Comparison of ENCODE assay signal across 22 cellular contexts in genomic region chr14:62667515-62667914, GRCh38.
A peak's percentile ranks its signal among the peaks of the same experiment; 100 is the strongest.
DNase-seq lines count a peak whose midpoint lies in the region; FAIRE-seq and TF ChIP-seq lines count a peak whose summit lies in the region.
"Had no signal": no experiment of that assay in that cellular context is flagged by ENCODE, and none has a peak within 500 bp of the region (broad histone marks: within the 10 kb centered on the region; RNA-seq: fewer than 3 reads in every experiment).

No MANE protein-coding gene starts in this region.

- H3K36me3 ChIP-seq in BE2C: no peaks in the 10 kb centered on the region

- no peaks in the 10 kb centered on the region for H3K9me3 Mint-ChIP-seq in activated naive CD8-positive, alpha-beta T cell treated with anti-CD3 and anti-CD28 coated beads for 36 hours
- H3K9me3 Mint-ChIP-seq: memory B cell had no signal

- H3K4me1 Mint-ChIP-seq in activated naive CD8-positive, alpha-beta T cell treated with anti-CD3 and anti-CD28 coated beads for 36 hours: no peaks in the 10 kb centered on the region
- H3K4me1 Mint-ChIP-seq: memory B cell, naive B cell had no signal

- H3K27me3 Mint-ChIP-seq in activated naive CD8-positive, alpha-beta T cell treated with anti-CD3 and anti-CD28 coated beads for 36 hours: no peaks in the 10 kb centered on the region
- H3K27me3 Mint-ChIP-seq: memory B cell, naive B cell had no signal

- DNase-seq in BE2C (no peak), ELR (ENCODE audit: low read depth) (peak; percentile 8), NCI-H1930 (lab: John Stamatoyannopoulos, UW) (peak; percentile 24 to 54), choroid plexus epithelial cell (ENCODE audit: low read depth) (peak; percentile 12), NCI-H345 (lab: John Stamatoyannopoulos, UW) (no peak), GM19239 (ENCODE audit: insufficient read length, low spot score) (no peak), SW480 (ENCODE audit: low spot score) (no peak)
- no peak for DNase-seq in activated naive CD8-positive, alpha-beta T cell treated with anti-CD3 and anti-CD28 coated beads for 36 hours
- DNase-seq: activated CD4-positive, alpha-beta T cell treated with anti-CD3 and anti-CD28 coated beads, Interleukin-2, amount 50 U/mL, for 4 hours; activated gamma-delta T cell treated with Interleukin-2 at 50 U/mL for 16 hours; activated T-cell treated with anti-CD3 and anti-CD28 coated beads for 4 hours; amygdala; Caco-2; kidney glomerular epithelial cell; naive B cell; NCI-H2081; NCI-H524 treated with DMSO at 0.1 percent for 48 hours; stimulated activated naive CD8-positive, alpha-beta T cell treated with anti-CD3 and anti-CD28 coated beads, Interleukin-15, Interleukin-2, amounts not matched to agents 100 U/mL and 50 U/mL, for 24 hours; T-helper 1 cell had no signal

- no peak for FAIRE-seq in GM19239 (lab: Jason Lieb, UNC)
- FAIRE-seq: RCC 7860 had no signal

- no peak overlapping the region for H3K4me3 Mint-ChIP-seq in activated naive CD8-positive, alpha-beta T cell treated with anti-CD3 and anti-CD28 coated beads for 36 hours
- H3K4me3 Mint-ChIP-seq: memory B cell, naive B cell had no signal

- no peaks in the 10 kb centered on the region for H3K36me3 Mint-ChIP-seq in activated naive CD8-positive, alpha-beta T cell treated with anti-CD3 and anti-CD28 coated beads for 36 hours
- H3K36me3 Mint-ChIP-seq: memory B cell, naive B cell had no signal

- H3K27me3 ChIP-seq in BE2C: no peaks in the 10 kb centered on the region

- H3K4me3 ChIP-seq in BE2C (ENCODE audit: low read depth, low read length): no peak overlapping the region
- no peak overlapping the region for H3K4me3 ChIP-seq in choroid plexus epithelial cell (ENCODE audit: low read depth, low read length)

- H3K4me1 ChIP-seq in BE2C: no peaks in the 10 kb centered on the region
- H3K4me1 ChIP-seq: parathyroid adenoma had no signal

- no peaks in the 10 kb centered on the region for H3K9me3 ChIP-seq in BE2C
- H3K9me3 ChIP-seq: Caco-2 had no signal

- no peak overlapping the region for H3K27ac Mint-ChIP-seq in activated naive CD8-positive, alpha-beta T cell treated with anti-CD3 and anti-CD28 coated beads for 36 hours
- H3K27ac Mint-ChIP-seq: memory B cell had no signal

- TF ChIP-seq CTCF in BE2C (IDR thresholded peaks at IDR 0.05; ENCODE audit: low read depth, low read length) (peak; percentile 10; the same call in 1 of the 2 replicates), choroid plexus epithelial cell (conservative IDR thresholded peaks at IDR 0.05; ENCODE audit: low read depth, low read length) (peak; percentile 10)

Comparison
In these comparisons a context has a peak if more than half of its experiments do, and no peak if none do; other contexts are left out.
1. DNase-seq: peak in ELR (single experiment), NCI-H1930 (2 of 2) and choroid plexus epithelial cell (single experiment); none in BE2C (single experiment), NCI-H345 (single experiment), activated naive CD8-positive, alpha-beta T cell treated with anti-CD3 and anti-CD28 coated beads for 36 hours (single experiment), GM19239 (single experiment) and SW480 (single experiment).